ENCODE assay signal across 9 cellular contexts in genomic region chr1:228073870-228074545, GRCh38. TPM values are rescaled to one million over a fixed set of nuclear protein-coding genes. Genes with fewer than 3 reads are reported as not detected.
DNase-seq lines count a peak whose midpoint lies in the region; ATAC-seq, FAIRE-seq and TF ChIP-seq lines count a peak whose summit lies in the region.
"Had no signal": no experiment of that assay in that cellular context is flagged by ENCODE, and none has a peak within 500 bp of the region (broad histone marks: within the 10 kb centered on the region; RNA-seq: fewer than 3 reads in every experiment).

No MANE protein-coding gene starts in this region.

- in situ Hi-C loops in GM12878 (cut with MboI) = no loop called here

- H3K4me2 ChIP-seq in GM12878 (ENCODE audit: control insufficient read depth, insufficient read depth) (no peak overlapping the region), neural progenitor cell (peak overlapping the region; percentile 47)

- TF ChIP-seq POLR2A in NB4 (IDR thresholded peaks at IDR 0.05; ENCODE audit: extremely low read depth, insufficient read length) (no peak), GM12878 (IDR thresholded peaks at IDR 0.05; ENCODE audit: low read depth, low read length) (no peak), GM12892 (IDR thresholded peaks at IDR 0.05; ENCODE audit: low read depth, low read length) (no peak)

- ATAC-seq in GM12878 = peak; percentile 66

- no peak overlapping the region for H3K4me3 ChIP-seq in NB4 (ENCODE audit: low read depth, low read length)
- no peak overlapping the region for H3K4me3 ChIP-seq in GM12878
- H3K4me3 ChIP-seq in neural progenitor cell = no peak overlapping the region
- H3K4me3 ChIP-seq: coronary artery had no signal

- H3K9me3 ChIP-seq in GM12878 (replicated peaks; ENCODE audit: control insufficient read depth, insufficient read depth, low read length) = no peaks in the 10 kb centered on the region
- no peaks in the 10 kb centered on the region for H3K9me3 ChIP-seq in neural progenitor cell (ENCODE audit: low read depth)

- H3F3A ChIP-seq in neural progenitor cell (ENCODE audit: low read depth) = no peaks in the 10 kb centered on the region

- SMC1A ChIA-PET in GM12878 (lab: Charles Lee; ENCODE audit: uncharacterized antibody, unreplicated experiment) = interaction anchor here (0.8 to 1.7 kb wide), 4 partner anchors 48 to 76 kb away, joined by 3 to 4 read pairs (median 4); no protein-coding TSS in a partner anchor

- H3K27ac ChIP-seq in GM12878 (ENCODE audit: control insufficient read depth, insufficient read depth) (no peak overlapping the region), neural progenitor cell (no peak overlapping the region)
- H3K27ac ChIP-seq: coronary artery had no signal

- no peak for TF ChIP-seq EP300 in GM12878 (IDR thresholded peaks at IDR 0.05; ENCODE audit: borderline replicate concordance in 1 of 2, control insufficient read depth in 1 of 2, low read depth in 2 of 2, low read length in 2 of 2)

- H3K4me1 Mint-ChIP-seq in neural progenitor cell = peaks cover 29% of the 10 kb centered on the region
- H3K4me1 Mint-ChIP-seq in activated T-cell treated with anti-CD3 and anti-CD28 coated beads, Interleukin-2, amount 50 U/mL, for 24 hours (ENCODE audit: low read depth) = peaks cover 5% of the 10 kb centered on the region

- 38% methylated on average over 15 of the region's 16 CpGs for WGBS in GM12878 (ENCODE audit: insufficient coverage, insufficient replicate concordance, low lambda C conversion rate, missing lambda C conversion rate)

- H3K4me1 ChIP-seq in GM12878 (ENCODE audit: control insufficient read depth, insufficient read depth, low read length) = no peaks in the 10 kb centered on the region
- H3K4me1 ChIP-seq in neural progenitor cell = peaks cover 16% of the 10 kb centered on the region

- no peak for TF ChIP-seq RAD21 in GM12878 (IDR thresholded peaks at IDR 0.05; ENCODE audit: insufficient read depth, low read depth, low read length)

- RAD21 ChIA-PET in GM12878 (lab: Charles Lee; ENCODE audit: unreplicated experiment) = interaction anchor here (0.6 to 2.3 kb wide), 5 partner anchors 68 to 76 kb away, joined by 3 to 17 read pairs (median 4); no protein-coding TSS in a partner anchor

- H3K9ac ChIP-seq in GM12878 (ENCODE audit: control insufficient read depth, insufficient read depth, low read length) (no peak overlapping the region), neural progenitor cell (no peak overlapping the region)

- FAIRE-seq in GM12878 (lab: Jason Lieb, UNC) = no peak
- no peak for FAIRE-seq in GM12892 (lab: Jason Lieb, UNC)

- H3K27me3 Mint-ChIP-seq in neural progenitor cell (ENCODE audit: insufficient read depth, low read depth) = peaks cover 11% of the 10 kb centered on the region
- H3K27me3 Mint-ChIP-seq in activated T-cell treated with anti-CD3 and anti-CD28 coated beads, Interleukin-2, amount 50 U/mL, for 24 hours = no peaks in the 10 kb centered on the region

- no peaks in the 10 kb centered on the region for H3K27me3 ChIP-seq in GM12878 (replicated peaks in 1 of 2; ENCODE audit: control insufficient read depth in 2 of 2, insufficient read depth in 2 of 2, low read length in 1 of 2)
- H3K27me3 ChIP-seq in neural progenitor cell = peaks cover 76% of the 10 kb centered on the region

- intact Hi-C loops in GM12878 (cut with micrococcal nuclease; ENCODE audit: unreplicated experiment) = loop anchor here (5.0 to 10.0 kb wide), 2 partner anchors 72 to 309 kb away; no protein-coding TSS in a partner anchor

- peak; percentile 34 for DNase-seq in ELR (ENCODE audit: low read depth)
- peak; percentile 60 for DNase-seq in NB4 (ENCODE audit: low read depth)
- no peak for DNase-seq in GM12878 (ENCODE audit: low read depth, low spot score)
- peak; percentile 79 for DNase-seq in neural progenitor cell (ENCODE audit: low spot score)
- DNase-seq in cerebellar nuclear complex (lab: John Stamatoyannopoulos, UW) = no peak
- DNase-seq in GM12892 (ENCODE audit: insufficient read length) = no peak
- DNase-seq in activated T-cell treated with anti-CD3 and anti-CD28 coated beads, Interleukin-2, amount 50 U/mL, for 24 hours = no peak
- DNase-seq: substantia nigra had no signal

- TF ChIP-seq CTCF in NB4 (IDR thresholded peaks at IDR 0.05; ENCODE audit: low read depth, low read length) (no peak), GM12878 (IDR thresholded peaks at IDR 0.05 in 2 of 3, conservative IDR thresholded peaks at IDR 0.05 in 1 of 3; ENCODE audit: control insufficient read depth in 2 of 3, extremely low read depth in 1 of 3, insufficient read depth in 1 of 3, low read depth in 3 of 3, low read length in 3 of 3) (peak in 2 of 3 experiments; percentile 32 to 48; a peak in 3 of 6 replicates), neural progenitor cell (IDR thresholded peaks at IDR 0.05) (peak; percentile 48)

- no TSS peak for BruUV-seq in GM12878 (replicated peaks; lab: Mats Ljungman, UMichigan)

- no peaks in the 10 kb centered on the region for H3K36me3 ChIP-seq in GM12878 (ENCODE audit: control insufficient read depth in 2 of 2, insufficient read depth in 2 of 2, low read length in 1 of 2)
- no peaks in the 10 kb centered on the region for H3K36me3 ChIP-seq in neural progenitor cell

- CTCF ChIA-PET in GM12878 (lab: Yijun Ruan, JAX) = interaction anchor here (1.2 to 2.7 kb wide), 3 partner anchors 68 to 76 kb away, joined by 3 to 16 read pairs (median 15); no protein-coding TSS in a partner anchor

- peak overlapping the region; percentile 74 for H3K4me3 Mint-ChIP-seq in neural progenitor cell
- H3K4me3 Mint-ChIP-seq in activated T-cell treated with anti-CD3 and anti-CD28 coated beads, Interleukin-2, amount 50 U/mL, for 24 hours = no peak overlapping the region

- H3K79me2 ChIP-seq in GM12878 (ENCODE audit: control insufficient read depth, insufficient read depth, low read length) (no peaks in the 10 kb centered on the region), neural progenitor cell (ENCODE audit: low read depth) (no peaks in the 10 kb centered on the region)

- H3K9me3 Mint-ChIP-seq in neural progenitor cell = no peaks in the 10 kb centered on the region
- no peaks in the 10 kb centered on the region for H3K9me3 Mint-ChIP-seq in activated T-cell treated with anti-CD3 and anti-CD28 coated beads, Interleukin-2, amount 50 U/mL, for 24 hours

- H3K27ac Mint-ChIP-seq in neural progenitor cell = peak overlapping the region; percentile 93
- no peak overlapping the region for H3K27ac Mint-ChIP-seq in activated T-cell treated with anti-CD3 and anti-CD28 coated beads, Interleukin-2, amount 50 U/mL, for 24 hours

- H2AFZ ChIP-seq in GM12878 (ENCODE audit: control insufficient read depth, low read depth, low read length) (no peak overlapping the region), neural progenitor cell (replicated peaks) (no peak overlapping the region)

- POLR2A ChIA-PET in GM12878 (lab: Charles Lee) = no interaction called here

- H4K20me1 ChIP-seq in GM12878 (ENCODE audit: control insufficient read depth, insufficient read depth) = no peaks in the 10 kb centered on the region
- H4K20me1 ChIP-seq in neural progenitor cell (ENCODE audit: low read depth) = peaks cover 13% of the 10 kb centered on the region

- no peaks in the 10 kb centered on the region for H3K36me3 Mint-ChIP-seq in neural progenitor cell
- no peaks in the 10 kb centered on the region for H3K36me3 Mint-ChIP-seq in activated T-cell treated with anti-CD3 and anti-CD28 coated beads, Interleukin-2, amount 50 U/mL, for 24 hours (ENCODE audit: low read depth)

RNA-seq across cellular contexts. Expression of gene ARF1, which starts 8.5 kb away (rescaled TPM):
- 46.2 and 52.9 TPM in 2 replicates for total RNA-seq in GM12878 (2013; cell fraction: nucleolus; rRNA removed)
- total RNA-seq in GM12878 (2014; rRNA removed) = 226 and 267 TPM in 2 replicates
- 113 and 131 TPM in 2 replicates for total RNA-seq in GM12878 (2014; rRNA removed; fragmentation: Illumina TruSeq; extraction: Trizol)
- 296 and 300 TPM in 2 replicates for total RNA-seq in GM12878 (2021)
- 141 TPM for polyA plus RNA-seq in GM12878 (2011; ENCODE audit: low read depth)
- polyA plus RNA-seq in GM12878 (2011; rRNA removed) = 178 and 316 TPM in 2 replicates
- 534 and 696 TPM in 2 replicates for polyA plus RNA-seq in GM12878 (2011; cell fraction: cytosol; rRNA removed)
- 285 and 308 TPM in 2 replicates for polyA plus RNA-seq in GM12878 (2011; cell fraction: nucleus; rRNA removed)
- 283 and 294 TPM in 2 replicates for polyA plus RNA-seq in GM12878 (2012)
- 97.0 and 247 TPM in 2 replicates for polyA plus RNA-seq in GM12878 (2014; fragmentation: Illumina TruSeq; extraction: Trizol)
- 10 to 100 TPM; 48.4 to 97.3 TPM for polyA plus RNA-seq in GM12878 (2014; fragmentation: Nextera tagmentation; extraction: Ambion mirVana)
- polyA plus RNA-seq in GM12878 (2014; rRNA removed) = 352 and 369 TPM in 2 replicates
- 100 to 1,000 TPM; 481 to 508 TPM for polyA plus RNA-seq in GM12878 (2016; fragmentation: Nextera tagmentation; extraction: Ambion mirVana)
- polyA minus RNA-seq in GM12878 (2011; rRNA and poly(A)+ RNA removed) = 403 and 507 TPM in 2 replicates
- 202 and 205 TPM in 2 replicates for polyA minus RNA-seq in GM12878 (2011; cell fraction: cytosol; rRNA and poly(A)+ RNA removed)
- polyA minus RNA-seq in GM12878 (2011; cell fraction: nucleus; rRNA and poly(A)+ RNA removed) = 64.4 and 99.1 TPM in 2 replicates
- 95.1 and 147 TPM in 2 replicates for total RNA-seq in neural progenitor cell (ENCODE audit: low replicate concordance)
- polyA plus RNA-seq in GM12892 (2012; ENCODE audit: missing spikeins) = 187 TPM

RNA-seq across cellular contexts. Expression of gene C1orf35, which starts 29.1 kb away (rescaled TPM):
- 5.5 and 6.0 TPM in 2 replicates for total RNA-seq in GM12878 (2013; cell fraction: nucleolus; rRNA removed)
- total RNA-seq in GM12878 (2014; rRNA removed) (14.0 and 14.6 TPM in 2 replicates), GM12878 (2014; rRNA removed; fragmentation: Illumina TruSeq; extraction: Trizol) (5.9 and 6.7 TPM in 2 replicates), GM12878 (2021) (20.8 and 21.5 TPM in 2 replicates), neural progenitor cell (ENCODE audit: low replicate concordance) (11.8 and 19.7 TPM in 2 replicates)
- polyA plus RNA-seq in GM12878 (2011; ENCODE audit: low read depth) = 5.1 TPM
- polyA plus RNA-seq in GM12878 (2011; rRNA removed) (3.1 and 6.6 TPM in 2 replicates), GM12878 (2014; fragmentation: Illumina TruSeq; extraction: Trizol) (1.6 and 5.5 TPM in 2 replicates), GM12878 (2014; fragmentation: Nextera tagmentation; extraction: Ambion mirVana) (1 to 10 TPM; 2.5 to 4.8 TPM), GM12878 (2014; rRNA removed) (18.8 and 19.5 TPM in 2 replicates), GM12878 (2016; fragmentation: Nextera tagmentation; extraction: Ambion mirVana) (10 to 100 TPM; 26.7 to 27.0 TPM)
- polyA plus RNA-seq in GM12878 (2011; cell fraction: cytosol; rRNA removed) = 10.1 and 14.3 TPM in 2 replicates
- polyA plus RNA-seq in GM12878 (2011; cell fraction: nucleus; rRNA removed) = 23.8 and 28.1 TPM in 2 replicates
- polyA plus RNA-seq in GM12878 (2012) = 13.2 and 16.0 TPM in 2 replicates
- polyA minus RNA-seq in GM12878 (2011; rRNA and poly(A)+ RNA removed) = 1.2 and 2.7 TPM in 2 replicates
- 1.8 and 2.7 TPM in 2 replicates for polyA minus RNA-seq in GM12878 (2011; cell fraction: cytosol; rRNA and poly(A)+ RNA removed)
- polyA minus RNA-seq in GM12878 (2011; cell fraction: nucleus; rRNA and poly(A)+ RNA removed) = 3.5 and 4.8 TPM in 2 replicates
- 8.8 TPM for polyA plus RNA-seq in GM12892 (2012; ENCODE audit: missing spikeins)

RNA-seq across cellular contexts. Expression of gene MRPL55, which starts 35.1 kb away (rescaled TPM):
- 43.8 and 45.7 TPM in 2 replicates for total RNA-seq in GM12878 (2013; cell fraction: nucleolus; rRNA removed)
- 81.9 and 93.4 TPM in 2 replicates for total RNA-seq in GM12878 (2014; rRNA removed)
- 25.5 and 35.1 TPM in 2 replicates for total RNA-seq in GM12878 (2014; rRNA removed; fragmentation: Illumina TruSeq; extraction: Trizol)
- total RNA-seq in GM12878 (2021) = 47.6 and 54.9 TPM in 2 replicates
- polyA plus RNA-seq in GM12878 (2011; ENCODE audit: low read depth) = 30.7 TPM
- polyA plus RNA-seq in GM12878 (2011; rRNA removed) = 17.0 and 39.3 TPM in 2 replicates
- polyA plus RNA-seq in GM12878 (2011; cell fraction: cytosol; rRNA removed) = 66.7 and 115 TPM in 2 replicates
- 172 and 194 TPM in 2 replicates for polyA plus RNA-seq in GM12878 (2011; cell fraction: nucleus; rRNA removed)
- polyA plus RNA-seq in GM12878 (2012) = 45.5 and 64.1 TPM in 2 replicates
- 8.8 and 42.1 TPM in 2 replicates for polyA plus RNA-seq in GM12878 (2014; fragmentation: Illumina TruSeq; extraction: Trizol)
- polyA plus RNA-seq in GM12878 (2014; fragmentation: Nextera tagmentation; extraction: Ambion mirVana) = 10 to 100 TPM; 15.1 to 56.7 TPM
- 91.0 and 96.3 TPM in 2 replicates for polyA plus RNA-seq in GM12878 (2014; rRNA removed)
- polyA plus RNA-seq in GM12878 (2016; fragmentation: Nextera tagmentation; extraction: Ambion mirVana) = 100 to 1,000 TPM; 129 to 143 TPM
- polyA minus RNA-seq in GM12878 (2011; rRNA and poly(A)+ RNA removed) = 24.7 and 44.2 TPM in 2 replicates
- 16.6 and 20.5 TPM in 2 replicates for polyA minus RNA-seq in GM12878 (2011; cell fraction: cytosol; rRNA and poly(A)+ RNA removed)
- polyA minus RNA-seq in GM12878 (2011; cell fraction: nucleus; rRNA and poly(A)+ RNA removed) = 31.3 and 40.2 TPM in 2 replicates
- total RNA-seq in neural progenitor cell (ENCODE audit: low replicate concordance) = 42.4 and 68.3 TPM in 2 replicates
- polyA plus RNA-seq in GM12892 (2012; ENCODE audit: missing spikeins) = 25.4 TPM

Comparison
In these comparisons a context has a peak if more than half of its experiments do, and no peak if none do; other contexts are left out.
1. DNase-seq: peak in ELR (single experiment), NB4 (single experiment) and neural progenitor cell (single experiment); none in GM12878 (single experiment), cerebellar nuclear complex (0 of 2), GM12892 (single experiment) and activated T-cell treated with anti-CD3 and anti-CD28 coated beads, Interleukin-2, amount 50 U/mL, for 24 hours (single experiment).